8 cellular contexts compared by ENCODE assay signal in the genomic region with DNA sequence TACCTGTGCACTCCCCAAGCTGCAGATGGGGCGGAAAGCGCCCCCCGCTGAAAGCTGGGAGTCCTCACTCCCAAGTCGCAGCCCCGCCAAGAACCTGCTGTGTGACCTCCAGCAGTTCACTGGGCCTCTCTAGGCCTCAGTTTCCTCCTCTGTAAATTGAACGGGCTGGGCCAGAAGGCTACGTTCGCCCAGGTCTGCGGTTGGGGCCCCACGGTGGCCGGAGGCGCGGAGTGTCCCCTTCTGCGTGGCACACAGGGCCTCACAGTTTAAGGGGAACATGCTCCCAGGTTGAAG. TPM values are rescaled to one million over a fixed set of nuclear protein-coding genes. Genes with fewer than 3 reads are reported as not detected.
DNase-seq lines count a peak whose midpoint lies in the region; ATAC-seq and TF ChIP-seq lines count a peak whose summit lies in the region.

No MANE protein-coding gene starts in this region.

- TF ChIP-seq CTCF in foreskin fibroblast (IDR thresholded peaks at IDR 0.05; ENCODE audit: low read depth, low read length), result peak; percentile 61
- TF ChIP-seq CTCF in GM13977 (IDR thresholded peaks at IDR 0.05; ENCODE audit: extremely low read depth, insufficient read depth, missing control alignments), result no peak

- DNase-seq in T-cell (no peak), foreskin fibroblast (no peak), hippocampal formation (lab: John Stamatoyannopoulos, UW) (no peak), SKM-1 treated with dmso at 0.1 percent for 144 hours (lab: John Stamatoyannopoulos, UW; ENCODE audit: unreplicated experiment) (no peak), GM13977 (ENCODE audit: low spot score) (no peak)
- no peak for DNase-seq in stimulated activated CD4-positive, alpha-beta T cell treated with anti-CD3 and anti-CD28 coated beads, Interleukin-15, amount 100 ng/mL, for 24 hours

- in situ Hi-C loops in GM13977 (cut with MboI; ENCODE audit: low pct_unique_long_range_greater_than_20kb, low sequenced_read_pairs, unreplicated experiment), result no loop called here

- H3K36me3 ChIP-seq in skeletal muscle satellite cell (ENCODE audit: insufficient read depth, low read length), result no peaks in the 10 kb centered on the region

- H3K9me3 ChIP-seq in skeletal muscle satellite cell (replicated peaks; ENCODE audit: low read length), result no peaks in the 10 kb centered on the region

- H3K4me3 Mint-ChIP-seq in T-cell, result peak overlapping the region; percentile 70 to 77 (median 72)

- peaks cover 3% of the 10 kb centered on the region for H3K36me3 Mint-ChIP-seq in T-cell

- H3K4me1 Mint-ChIP-seq in T-cell, result peaks cover 13 to 22% (median 19%) of the 10 kb centered on the region in 3 donors

- H3K27me3 ChIP-seq in skeletal muscle satellite cell (ENCODE audit: control insufficient read depth, insufficient read depth, low read length), result no peaks in the 10 kb centered on the region

- POLR2A ChIA-PET in T-cell (lab: Charles Lee), result interaction anchor here (0.6 to 2.6 kb wide), 4 partner anchors 11 to 16 kb away, joined by 3 to 17 read pairs (median 10); a partner anchor contains a TSS

- peak overlapping the region; percentile 92 for H3K4me2 ChIP-seq in skeletal muscle satellite cell (ENCODE audit: low read length)

- no peaks in the 10 kb centered on the region for H3K9me3 Mint-ChIP-seq in T-cell

- H3K9ac ChIP-seq in skeletal muscle satellite cell (ENCODE audit: low read depth, low read length), result peak overlapping the region; percentile 80

- peak overlapping the region; percentile 31 to 58 for H3K27ac Mint-ChIP-seq in T-cell

- CTCF ChIA-PET in T-cell (lab: Charles Lee), result interaction anchor here in 1 of 2 donors (0.6 to 3.2 kb wide), 7 partner anchors 11 to 91 kb away, joined by 3 to 15 read pairs (median 5); partner anchors contain the start of gene WBP2

- ATAC-seq in GM19455 (IDR thresholded peaks at IDR 0.05; ENCODE audit: unreplicated experiment) (peak; percentile 12), T-cell (replicated peaks in 1 of 4) (peak in 1 of 4 experiments; percentile 1)

- H3K4me1 ChIP-seq in skeletal muscle satellite cell (ENCODE audit: control insufficient read depth, insufficient read depth, low read length), result peaks cover 15% of the 10 kb centered on the region

- peak overlapping the region; percentile 67 to 68 for H3K4me3 ChIP-seq in foreskin fibroblast (ENCODE audit: low read depth in 1 of 2, low read length in 2 of 2)
- peak overlapping the region; percentile 80 for H3K4me3 ChIP-seq in skeletal muscle satellite cell (ENCODE audit: low read length)

- no peaks in the 10 kb centered on the region for H3K27me3 Mint-ChIP-seq in T-cell

RNA-seq across cellular contexts. Expression of gene GALK1, which starts 0.6 kb away (rescaled TPM):
- 10 to 100 TPM in 4 of 5 donors, 1 to 10 TPM in 1; 8.4 to 35.7 (median 26.7) TPM for total RNA-seq in T-cell
- total RNA-seq in skeletal muscle satellite cell (2012; rRNA removed), result 41.8 and 53.3 TPM in 2 replicates

RNA-seq across cellular contexts. Expression of gene UNK, which starts 20.2 kb away (rescaled TPM):
- 10 to 100 TPM; 37.1 to 50.3 (median 39.2) TPM for total RNA-seq in T-cell
- 10.9 and 12.9 TPM in 2 replicates for total RNA-seq in skeletal muscle satellite cell (2012; rRNA removed)

RNA-seq across cellular contexts. Expression of gene ITGB4, which starts 43.1 kb away (rescaled TPM):
- total RNA-seq in T-cell, result 1 to 10 TPM in 4 of 5 donors, under 1 TPM in 1; 0.68 to 1.6 (median 1.5) TPM
- not detected in 2 replicates for total RNA-seq in skeletal muscle satellite cell (2012; rRNA removed)
